2 cellular contexts compared by ENCODE assay signal in the genomic region with DNA sequence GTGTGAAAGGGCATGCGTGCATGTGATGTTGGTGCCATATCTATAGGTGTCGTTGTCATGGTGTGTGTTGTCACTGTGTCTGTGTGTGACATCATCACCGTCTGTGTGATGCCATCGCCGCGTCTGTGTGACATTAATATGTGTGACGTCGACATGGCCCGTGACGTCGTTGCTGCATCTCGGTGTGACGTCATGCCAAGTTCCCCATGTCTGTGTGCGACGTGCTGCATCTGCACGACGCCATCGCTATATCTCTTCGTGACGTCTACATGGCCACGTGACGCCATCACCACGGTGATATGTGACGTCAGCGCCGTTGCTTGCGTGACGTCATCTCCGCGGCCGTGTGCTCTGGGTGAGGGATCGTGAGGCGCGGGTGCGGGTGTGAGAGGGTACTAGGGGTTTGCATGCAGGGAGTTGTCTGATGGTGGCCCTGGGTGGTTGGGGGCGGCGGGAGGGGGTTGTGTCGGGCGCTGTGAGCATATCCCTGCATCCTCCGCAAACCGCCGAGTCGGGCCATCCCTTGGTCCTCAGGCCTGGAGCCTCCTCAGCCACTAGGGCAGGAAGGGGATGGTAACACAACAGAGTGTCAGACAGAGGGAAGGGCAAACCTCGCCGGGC.
TF ChIP-seq lines count a peak whose summit lies in the region.

No MANE protein-coding gene starts in this region.

TF ChIP-seq in HEK293, 187 proteins besides CTCF, POLR2A, EP300 and RAD21:
- no peak for TF ChIP-seq ZNF362 (tag by site-specific recombination; IDR thresholded peaks at IDR 0.05)
- 0 out of 2 replicates have a peak, but pooled peaks have one; percentile 10 for TF ChIP-seq PRDM1 (tag by site-specific recombination; IDR thresholded peaks at IDR 0.05)
- TF ChIP-seq MZF1 (tag by site-specific recombination; IDR thresholded peaks at IDR 0.05; ENCODE audit: borderline replicate concordance), result no peak
- TF ChIP-seq ZNF175 (tag by site-specific recombination; IDR thresholded peaks at IDR 0.05), result no peak
- no peak for TF ChIP-seq ZNF560 (tag by site-specific recombination; IDR thresholded peaks at IDR 0.05; ENCODE audit: borderline replicate concordance)
- TF ChIP-seq IKZF3 (tag by site-specific recombination; IDR thresholded peaks at IDR 0.05), result no peak
- no peak for TF ChIP-seq ZBTB1 (tag by site-specific recombination; IDR thresholded peaks at IDR 0.05)
- TF ChIP-seq ZNF37A (tag by site-specific recombination; IDR thresholded peaks at IDR 0.05), result no peak
- TF ChIP-seq ZNF555 (tag by site-specific recombination; conservative IDR thresholded peaks at IDR 0.05), result no peak
- no peak for TF ChIP-seq ZNF202 (tag by site-specific recombination; IDR thresholded peaks at IDR 0.05; ENCODE audit: borderline replicate concordance)
- TF ChIP-seq ZNF629 (tag by site-specific recombination; IDR thresholded peaks at IDR 0.05), result peak; percentile 95
- no peak for TF ChIP-seq ZNF211 (tag by site-specific recombination; IDR thresholded peaks at IDR 0.05; ENCODE audit: low read depth)
- no peak for TF ChIP-seq ZNF10 (tag by site-specific recombination; IDR thresholded peaks at IDR 0.05)
- TF ChIP-seq ZNF549 (tag by site-specific recombination; IDR thresholded peaks at IDR 0.05), result no peak
- TF ChIP-seq ZBTB21 (tag by site-specific recombination; IDR thresholded peaks at IDR 0.05), result peak; percentile 92
- no peak for TF ChIP-seq FEZF1 (tag by site-specific recombination; IDR thresholded peaks at IDR 0.05)
- TF ChIP-seq, protein P1, sequence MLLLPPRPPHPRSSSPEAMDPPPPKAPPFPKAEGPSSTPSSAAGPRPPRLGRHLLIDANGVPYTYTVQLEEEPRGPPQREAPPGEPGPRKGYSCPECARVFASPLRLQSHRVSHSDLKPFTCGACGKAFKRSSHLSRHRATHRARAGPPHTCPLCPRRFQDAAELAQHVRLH (tag by site-specific recombination; IDR thresholded peaks at IDR 0.05), result no peak
- no peak for TF ChIP-seq EGR2 (tag by site-specific recombination; IDR thresholded peaks at IDR 0.05; ENCODE audit: low read depth)
- TF ChIP-seq GLIS2 (tag by site-specific recombination; IDR thresholded peaks at IDR 0.05), result no peak
- TF ChIP-seq HOXC10 (CRISPR knock-in tag; IDR thresholded peaks at IDR 0.05), result no peak
- no peak for TF ChIP-seq ZNF335 (tag by site-specific recombination; conservative IDR thresholded peaks at IDR 0.05)
- TF ChIP-seq ZNF274 (IDR thresholded peaks at IDR 0.05; ENCODE audit: low read length), result no peak
- TF ChIP-seq ZNF274 (tag by site-specific recombination; IDR thresholded peaks at IDR 0.05; ENCODE audit: borderline replicate concordance), result no peak
- TF ChIP-seq SP2 (tag by site-specific recombination; IDR thresholded peaks at IDR 0.05), result no peak
- peak; percentile 92 for TF ChIP-seq ATF2 (tag by site-specific recombination; IDR thresholded peaks at IDR 0.05; ENCODE audit: low read depth)
- no peak for TF ChIP-seq KLF9 (tag by site-specific recombination; IDR thresholded peaks at IDR 0.05; ENCODE audit: low read depth)
TF ChIP-seq in HEK293: peak in this region for 4.

TF ChIP-seq in GM12878, 131 proteins besides CTCF, POLR2A, EP300 and RAD21 (continues in another document):
- no peak for TF ChIP-seq KAT2A (conservative IDR thresholded peaks at IDR 0.05; ENCODE audit: control insufficient read depth, low read depth, low read length)
- TF ChIP-seq HDGF (IDR thresholded peaks at IDR 0.05), result no peak
- TF ChIP-seq CREB1 (IDR thresholded peaks at IDR 0.05; ENCODE audit: low read depth), result peak; percentile 91
- no peak for TF ChIP-seq CHD4 (IDR thresholded peaks at IDR 0.05)
- TF ChIP-seq BCL3 (IDR thresholded peaks at IDR 0.05; ENCODE audit: borderline replicate concordance, insufficient read depth, low read depth, low read length, poor library complexity, severe bottlenecking), result peak; percentile 91
- no peak for TF ChIP-seq FOXK2 (IDR thresholded peaks at IDR 0.05)
- peak; percentile 47 for TF ChIP-seq USF1 (IDR thresholded peaks at IDR 0.05; ENCODE audit: borderline replicate concordance, extremely low read length, insufficient read depth, low read depth, low read length)
- TF ChIP-seq, protein P2, sequence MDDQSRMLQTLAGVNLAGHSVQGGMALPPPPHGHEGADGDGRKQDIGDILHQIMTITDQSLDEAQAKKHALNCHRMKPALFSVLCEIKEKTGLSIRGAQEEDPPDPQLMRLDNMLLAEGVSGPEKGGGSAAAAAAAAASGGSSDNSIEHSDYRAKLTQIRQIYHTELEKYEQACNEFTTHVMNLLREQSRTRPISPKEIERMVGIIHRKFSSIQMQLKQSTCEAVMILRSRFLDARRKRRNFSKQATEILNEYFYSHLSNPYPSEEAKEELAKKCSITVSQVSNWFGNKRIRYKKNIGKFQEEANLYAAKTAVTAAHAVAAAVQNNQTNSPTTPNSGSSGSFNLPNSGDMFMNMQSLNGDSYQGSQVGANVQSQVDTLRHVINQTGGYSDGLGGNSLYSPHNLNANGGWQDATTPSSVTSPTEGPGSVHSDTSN (IDR thresholded peaks at IDR 0.05; ENCODE audit: insufficient replicate concordance, low read depth, low read length), result peak; percentile 7
- no peak for TF ChIP-seq E2F4 (IDR thresholded peaks at IDR 0.05; ENCODE audit: low read depth, low read length)
- TF ChIP-seq KDM1A (IDR thresholded peaks at IDR 0.05; ENCODE audit: borderline replicate concordance), result no peak
- TF ChIP-seq LARP7 (IDR thresholded peaks at IDR 0.05), result no peak
- TF ChIP-seq, protein P3, sequence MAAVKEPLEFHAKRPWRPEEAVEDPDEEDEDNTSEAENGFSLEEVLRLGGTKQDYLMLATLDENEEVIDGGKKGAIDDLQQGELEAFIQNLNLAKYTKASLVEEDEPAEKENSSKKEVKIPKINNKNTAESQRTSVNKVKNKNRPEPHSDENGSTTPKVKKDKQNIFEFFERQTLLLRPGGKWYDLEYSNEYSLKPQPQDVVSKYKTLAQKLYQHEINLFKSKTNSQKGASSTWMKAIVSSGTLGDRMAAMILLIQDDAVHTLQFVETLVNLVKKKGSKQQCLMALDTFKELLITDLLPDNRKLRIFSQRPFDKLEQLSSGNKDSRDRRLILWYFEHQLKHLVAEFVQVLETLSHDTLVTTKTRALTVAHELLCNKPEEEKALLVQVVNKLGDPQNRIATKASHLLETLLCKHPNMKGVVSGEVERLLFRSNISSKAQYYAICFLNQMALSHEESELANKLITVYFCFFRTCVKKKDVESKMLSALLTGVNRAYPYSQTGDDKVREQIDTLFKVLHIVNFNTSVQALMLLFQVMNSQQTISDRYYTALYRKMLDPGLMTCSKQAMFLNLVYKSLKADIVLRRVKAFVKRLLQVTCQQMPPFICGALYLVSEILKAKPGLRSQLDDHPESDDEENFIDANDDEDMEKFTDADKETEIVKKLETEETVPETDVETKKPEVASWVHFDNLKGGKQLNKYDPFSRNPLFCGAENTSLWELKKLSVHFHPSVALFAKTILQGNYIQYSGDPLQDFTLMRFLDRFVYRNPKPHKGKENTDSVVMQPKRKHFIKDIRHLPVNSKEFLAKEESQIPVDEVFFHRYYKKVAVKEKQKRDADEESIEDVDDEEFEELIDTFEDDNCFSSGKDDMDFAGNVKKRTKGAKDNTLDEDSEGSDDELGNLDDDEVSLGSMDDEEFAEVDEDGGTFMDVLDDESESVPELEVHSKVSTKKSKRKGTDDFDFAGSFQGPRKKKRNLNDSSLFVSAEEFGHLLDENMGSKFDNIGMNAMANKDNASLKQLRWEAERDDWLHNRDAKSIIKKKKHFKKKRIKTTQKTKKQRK (IDR thresholded peaks at IDR 0.05; ENCODE audit: low read depth, low read length), result no peak
- TF ChIP-seq JUND (IDR thresholded peaks at IDR 0.05; ENCODE audit: low read depth, low read length), result no peak
- TF ChIP-seq BCL11A (IDR thresholded peaks at IDR 0.05; ENCODE audit: low read depth, low read length), result no peak
- TF ChIP-seq, protein P4, sequence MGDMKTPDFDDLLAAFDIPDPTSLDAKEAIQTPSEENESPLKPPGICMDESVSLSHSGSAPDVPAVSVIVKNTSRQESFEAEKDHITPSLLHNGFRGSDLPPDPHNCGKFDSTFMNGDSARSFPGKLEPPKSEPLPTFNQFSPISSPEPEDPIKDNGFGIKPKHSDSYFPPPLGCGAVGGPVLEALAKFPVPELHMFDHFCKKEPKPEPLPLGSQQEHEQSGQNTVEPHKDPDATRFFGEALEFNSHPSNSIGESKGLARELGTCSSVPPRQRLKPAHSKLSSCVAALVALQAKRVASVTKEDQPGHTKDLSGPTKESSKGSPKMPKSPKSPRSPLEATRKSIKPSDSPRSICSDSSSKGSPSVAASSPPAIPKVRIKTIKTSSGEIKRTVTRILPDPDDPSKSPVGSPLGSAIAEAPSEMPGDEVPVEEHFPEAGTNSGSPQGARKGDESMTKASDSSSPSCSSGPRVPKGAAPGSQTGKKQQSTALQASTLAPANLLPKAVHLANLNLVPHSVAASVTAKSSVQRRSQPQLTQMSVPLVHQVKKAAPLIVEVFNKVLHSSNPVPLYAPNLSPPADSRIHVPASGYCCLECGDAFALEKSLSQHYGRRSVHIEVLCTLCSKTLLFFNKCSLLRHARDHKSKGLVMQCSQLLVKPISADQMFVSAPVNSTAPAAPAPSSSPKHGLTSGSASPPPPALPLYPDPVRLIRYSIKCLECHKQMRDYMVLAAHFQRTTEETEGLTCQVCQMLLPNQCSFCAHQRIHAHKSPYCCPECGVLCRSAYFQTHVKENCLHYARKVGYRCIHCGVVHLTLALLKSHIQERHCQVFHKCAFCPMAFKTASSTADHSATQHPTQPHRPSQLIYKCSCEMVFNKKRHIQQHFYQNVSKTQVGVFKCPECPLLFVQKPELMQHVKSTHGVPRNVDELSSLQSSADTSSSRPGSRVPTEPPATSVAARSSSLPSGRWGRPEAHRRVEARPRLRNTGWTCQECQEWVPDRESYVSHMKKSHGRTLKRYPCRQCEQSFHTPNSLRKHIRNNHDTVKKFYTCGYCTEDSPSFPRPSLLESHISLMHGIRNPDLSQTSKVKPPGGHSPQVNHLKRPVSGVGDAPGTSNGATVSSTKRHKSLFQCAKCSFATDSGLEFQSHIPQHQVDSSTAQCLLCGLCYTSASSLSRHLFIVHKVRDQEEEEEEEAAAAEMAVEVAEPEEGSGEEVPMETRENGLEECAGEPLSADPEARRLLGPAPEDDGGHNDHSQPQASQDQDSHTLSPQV (IDR thresholded peaks at IDR 0.05), result no peak
- TF ChIP-seq GABPA (IDR thresholded peaks at IDR 0.05; ENCODE audit: low read depth), result no peak
- no peak for TF ChIP-seq ELK1 (IDR thresholded peaks at IDR 0.05; ENCODE audit: low read depth, low read length)
- no peak for TF ChIP-seq EGR1 (IDR thresholded peaks at IDR 0.05; ENCODE audit: borderline replicate concordance in 1 of 2, low read depth in 2 of 2, low read length in 2 of 2)
- TF ChIP-seq STAT3 (IDR thresholded peaks at IDR 0.05; ENCODE audit: low read depth, low read length), result no peak
- TF ChIP-seq, protein P5, sequence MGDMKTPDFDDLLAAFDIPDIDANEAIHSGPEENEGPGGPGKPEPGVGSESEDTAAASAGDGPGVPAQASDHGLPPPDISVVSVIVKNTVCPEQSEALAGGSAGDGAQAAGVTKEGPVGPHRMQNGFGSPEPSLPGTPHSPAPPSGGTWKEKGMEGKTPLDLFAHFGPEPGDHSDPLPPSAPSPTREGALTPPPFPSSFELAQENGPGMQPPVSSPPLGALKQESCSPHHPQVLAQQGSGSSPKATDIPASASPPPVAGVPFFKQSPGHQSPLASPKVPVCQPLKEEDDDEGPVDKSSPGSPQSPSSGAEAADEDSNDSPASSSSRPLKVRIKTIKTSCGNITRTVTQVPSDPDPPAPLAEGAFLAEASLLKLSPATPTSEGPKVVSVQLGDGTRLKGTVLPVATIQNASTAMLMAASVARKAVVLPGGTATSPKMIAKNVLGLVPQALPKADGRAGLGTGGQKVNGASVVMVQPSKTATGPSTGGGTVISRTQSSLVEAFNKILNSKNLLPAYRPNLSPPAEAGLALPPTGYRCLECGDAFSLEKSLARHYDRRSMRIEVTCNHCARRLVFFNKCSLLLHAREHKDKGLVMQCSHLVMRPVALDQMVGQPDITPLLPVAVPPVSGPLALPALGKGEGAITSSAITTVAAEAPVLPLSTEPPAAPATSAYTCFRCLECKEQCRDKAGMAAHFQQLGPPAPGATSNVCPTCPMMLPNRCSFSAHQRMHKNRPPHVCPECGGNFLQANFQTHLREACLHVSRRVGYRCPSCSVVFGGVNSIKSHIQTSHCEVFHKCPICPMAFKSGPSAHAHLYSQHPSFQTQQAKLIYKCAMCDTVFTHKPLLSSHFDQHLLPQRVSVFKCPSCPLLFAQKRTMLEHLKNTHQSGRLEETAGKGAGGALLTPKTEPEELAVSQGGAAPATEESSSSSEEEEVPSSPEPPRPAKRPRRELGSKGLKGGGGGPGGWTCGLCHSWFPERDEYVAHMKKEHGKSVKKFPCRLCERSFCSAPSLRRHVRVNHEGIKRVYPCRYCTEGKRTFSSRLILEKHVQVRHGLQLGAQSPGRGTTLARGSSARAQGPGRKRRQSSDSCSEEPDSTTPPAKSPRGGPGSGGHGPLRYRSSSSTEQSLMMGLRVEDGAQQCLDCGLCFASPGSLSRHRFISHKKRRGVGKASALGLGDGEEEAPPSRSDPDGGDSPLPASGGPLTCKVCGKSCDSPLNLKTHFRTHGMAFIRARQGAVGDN (IDR thresholded peaks at IDR 0.05), result no peak
- no peak for TF ChIP-seq BMI1 (IDR thresholded peaks at IDR 0.05; ENCODE audit: borderline replicate concordance)
- TF ChIP-seq JUNB (IDR thresholded peaks at IDR 0.05), result no peak
- no peak for TF ChIP-seq BRCA1 (IDR thresholded peaks at IDR 0.05; ENCODE audit: low read depth, low read length)
